ENCODE assay signal across 22 cellular contexts in genomic region chr5:175687231-175687701, GRCh38. TPM values are rescaled to one million over a fixed set of nuclear protein-coding genes. Genes with fewer than 3 reads are reported as not detected.
DNase-seq lines count a peak whose midpoint lies in the region; ATAC-seq and TF ChIP-seq lines count a peak whose summit lies in the region.
"Had no signal": no experiment of that assay in that cellular context is flagged by ENCODE, and none has a peak within 500 bp of the region (broad histone marks: within the 10 kb centered on the region; RNA-seq: fewer than 3 reads in every experiment).

No MANE protein-coding gene starts in this region.

- peak in 1 of 7 experiments; percentile 15 for TF ChIP-seq CTCF in body of pancreas (IDR thresholded peaks at IDR 0.05)
- TF ChIP-seq CTCF in upper lobe of right lung (IDR thresholded peaks at IDR 0.05) = no peak
- TF ChIP-seq CTCF in SK-N-SH (IDR thresholded peaks at IDR 0.05) = no peak

- peak overlapping the region; percentile 49 for H3K18ac ChIP-seq in neuronal stem cell (ENCODE audit: low read length)

- no peaks in the 10 kb centered on the region for H3K27me3 ChIP-seq in body of pancreas
- H3K27me3 ChIP-seq in neuronal stem cell (ENCODE audit: control insufficient read depth in 3 of 3, insufficient read depth in 3 of 3, low read depth in 1 of 3, low read length in 3 of 3) = peaks cover 0 to 12% (median 0%) of the 10 kb centered on the region in 3 experiments
- H3K27me3 ChIP-seq in upper lobe of right lung = peaks cover 4% of the 10 kb centered on the region
- peaks cover 4% of the 10 kb centered on the region; the same call in 1 of the 2 replicates for H3K27me3 ChIP-seq in SJCRH30
- H3K27me3 ChIP-seq in SK-N-SH (ENCODE audit: insufficient read depth) = no peaks in the 10 kb centered on the region
- H3K27me3 ChIP-seq: gastrocnemius medialis, thyroid gland had no signal

- H3K4me2 ChIP-seq in neuronal stem cell (ENCODE audit: insufficient read depth, low read length, poor library complexity, severe bottlenecking) (no peak overlapping the region), SK-N-SH (no peak overlapping the region)

- no peaks in the 10 kb centered on the region for H3F3A ChIP-seq in SK-N-SH (replicated peaks; ENCODE audit: insufficient read depth)

- no peaks in the 10 kb centered on the region for H4K20me1 ChIP-seq in SK-N-SH (ENCODE audit: insufficient read depth)

- H3K36me3 ChIP-seq in body of pancreas (replicated peaks in 1 of 2; ENCODE audit: insufficient read depth in 1 of 2, low read depth in 2 of 2) = no peaks in the 10 kb centered on the region
- no peaks in the 10 kb centered on the region for H3K36me3 ChIP-seq in neuronal stem cell (replicated peaks in 1 of 2; ENCODE audit: control insufficient read depth in 2 of 2, insufficient read depth in 2 of 2, low read length in 2 of 2)
- H3K36me3 ChIP-seq in upper lobe of right lung = no peaks in the 10 kb centered on the region
- H3K36me3 ChIP-seq in SJCRH30 = no peaks in the 10 kb centered on the region
- no peaks in the 10 kb centered on the region for H3K36me3 ChIP-seq in SK-N-SH (replicated peaks in 1 of 2; ENCODE audit: control insufficient read depth in 1 of 2, insufficient read depth in 2 of 2, low read length in 1 of 2)
- H3K36me3 ChIP-seq: gastrocnemius medialis, lower lobe of right lung, thyroid gland had no signal

- no peaks in the 10 kb centered on the region for H3K79me2 ChIP-seq in SK-N-SH (ENCODE audit: insufficient read depth)

- H3K9me3 ChIP-seq in body of pancreas = no peaks in the 10 kb centered on the region
- no peaks in the 10 kb centered on the region for H3K9me3 ChIP-seq in neuronal stem cell (replicated peaks in 1 of 2; ENCODE audit: control insufficient read depth in 2 of 2, insufficient read depth in 1 of 2, low read depth in 1 of 2, low read length in 2 of 2)
- no peaks in the 10 kb centered on the region for H3K9me3 ChIP-seq in upper lobe of right lung
- no peaks in the 10 kb centered on the region for H3K9me3 ChIP-seq in SJCRH30 (replicated peaks)
- no peaks in the 10 kb centered on the region for H3K9me3 ChIP-seq in SK-N-SH
- H3K9me3 ChIP-seq: gastrocnemius medialis, lower lobe of right lung, thyroid gland had no signal

- 35 to 45% methylated on average over 11 to 14 of the region's 14 CpGs for WGBS in body of pancreas, 2 donors
- WGBS in neuronal stem cell (ENCODE audit: extremely low coverage in 2 of 2, insufficient read length in 2 of 2, insufficient replicate concordance in 1 of 2), 2 donors = no CpG with 5 or more reads among the region's 14 CpGs
- 54% methylated on average over 12 of the region's 14 CpGs for WGBS in SK-N-SH (ENCODE audit: low lambda C conversion rate)

- peak overlapping the region; percentile 17 for H2AK5ac ChIP-seq in neuronal stem cell (ENCODE audit: low read depth, low read length)

- DNase-seq in body of pancreas (peak; percentile 56 to 84 (median 72)), Right ventricle myocardium superior (peak; percentile 87), neuronal stem cell (ENCODE audit: low spot score) (no peak), upper lobe of right lung (peak; percentile 60), SJCRH30 (no peak), SK-N-SH (no peak)
- DNase-seq: activated CD4-positive, alpha-beta T cell treated with anti-CD3 and anti-CD28 coated beads, Interleukin-2, amount 50 U/mL, for 4 hours; CD8-positive, alpha-beta T cell; dermis blood vessel endothelial cell; gastrocnemius medialis; hypothalamus; Karpas-422; lower lobe of right lung; NCI-H1694 treated with DMSO at 0.1 percent for 48 hours; NCI-H526; RPMI8226; stimulated activated naive CD4-positive, alpha-beta T cell treated with Interleukin-2 at 50 U/mL for 16 hours; thyroid gland had no signal

- H2AFZ ChIP-seq in neuronal stem cell (ENCODE audit: low read length) (no peak overlapping the region), SK-N-SH (ENCODE audit: low read depth) (no peak overlapping the region)

- no peak overlapping the region for H4K8ac ChIP-seq in neuronal stem cell (ENCODE audit: low read depth, low read length)

- no peak overlapping the region for H2BK15ac ChIP-seq in neuronal stem cell (ENCODE audit: low read length)

- no peak overlapping the region for H3K14ac ChIP-seq in neuronal stem cell (ENCODE audit: low read length)

- H2BK5ac ChIP-seq in neuronal stem cell (ENCODE audit: low read length) = peak overlapping the region; percentile 20

- H3K9me2 ChIP-seq in SK-N-SH = no peaks in the 10 kb centered on the region

- no peak overlapping the region for H4K91ac ChIP-seq in neuronal stem cell (ENCODE audit: low read depth, low read length, poor library complexity)

- POLR2A ChIA-PET in SK-N-SH (lab: Yijun Ruan, JAX) = no interaction called here

- no peak overlapping the region for H2BK12ac ChIP-seq in neuronal stem cell (ENCODE audit: low read length)

- no peaks in the 10 kb centered on the region for H3K79me1 ChIP-seq in neuronal stem cell (ENCODE audit: low read depth, low read length)

- H3K27ac ChIP-seq in body of pancreas (no peak overlapping the region), neuronal stem cell (replicated peaks; ENCODE audit: low read length) (no peak overlapping the region), upper lobe of right lung (no peak overlapping the region), SJCRH30 (no peak overlapping the region), SK-N-SH (ENCODE audit: low read depth in 2 of 2, low read length in 1 of 2) (no peak overlapping the region)
- H3K27ac ChIP-seq: gastrocnemius medialis, HL-60, lower lobe of right lung, thyroid gland had no signal

- peak overlapping the region; percentile 18 for H3K23ac ChIP-seq in neuronal stem cell (ENCODE audit: low read depth, low read length, poor library complexity)

- no peak for TF ChIP-seq POLR2A in body of pancreas (IDR thresholded peaks at IDR 0.05)

- no peak overlapping the region for H3K4ac ChIP-seq in neuronal stem cell (ENCODE audit: low read length)

- H3K4me1 ChIP-seq in body of pancreas = peaks cover 12% of the 10 kb centered on the region
- H3K4me1 ChIP-seq in neuronal stem cell (ENCODE audit: control insufficient read depth in 2 of 2, insufficient read depth in 1 of 2, low read depth in 1 of 2, low read length in 2 of 2) = peaks cover 0 to 9% of the 10 kb centered on the region in 2 donors
- H3K4me1 ChIP-seq in upper lobe of right lung = no peaks in the 10 kb centered on the region
- H3K4me1 ChIP-seq in SJCRH30 = no peaks in the 10 kb centered on the region
- H3K4me1 ChIP-seq in SK-N-SH (ENCODE audit: control insufficient read depth in 1 of 2, insufficient read depth in 2 of 2, low read depth in 1 of 2, low read length in 1 of 2) = no peaks in the 10 kb centered on the region
- H3K4me1 ChIP-seq: thyroid gland had no signal

- TF ChIP-seq RAD21 in SK-N-SH (IDR thresholded peaks at IDR 0.05; ENCODE audit: low read length) = no peak

- ATAC-seq in body of pancreas (peak; percentile 69), Right ventricle myocardium superior (ENCODE audit: poor library complexity) (peak; percentile 86), upper lobe of right lung (no peak), HG02610 (IDR thresholded peaks at IDR 0.05; ENCODE audit: unreplicated experiment) (no peak)
- ATAC-seq: activated T-helper 17 cell treated with anti-CD3 and anti-CD28 coated beads, Interleukin-2, amount 50 U/mL, for 72 hours; CD8-positive, alpha-beta T cell; HCT116; lower lobe of right lung had no signal

- H3K4me3 ChIP-seq in body of pancreas (no peak overlapping the region), neuronal stem cell (ENCODE audit: low read length in 2 of 2) (no peak overlapping the region), upper lobe of right lung (no peak overlapping the region), SJCRH30 (no peak overlapping the region), SK-N-SH (ENCODE audit: low read depth in 2 of 2, low read length in 1 of 2) (no peak overlapping the region)
- H3K4me3 ChIP-seq: gastrocnemius medialis, lower lobe of right lung, thyroid gland had no signal

- TF ChIP-seq EP300 in SK-N-SH (IDR thresholded peaks at IDR 0.05; ENCODE audit: borderline replicate concordance in 1 of 2, low read depth in 1 of 2, low read length in 1 of 2) = no peak

- H2BK120ac ChIP-seq in neuronal stem cell (ENCODE audit: low read depth, low read length) = no peak overlapping the region

- CTCF ChIA-PET in SK-N-SH (lab: Yijun Ruan, JAX) = interaction anchor here (1.3 to 2.4 kb wide), 2 partner anchors 13 to 153 kb away, joined by 4 to 8 read pairs; no protein-coding TSS in a partner anchor

- H3K9ac ChIP-seq in neuronal stem cell (ENCODE audit: low read depth, low read length, poor library complexity) (no peak overlapping the region), SK-N-SH (no peak overlapping the region)

- intact Hi-C loops in body of pancreas (cut with DNase I) = no loop called here
- intact Hi-C loops in Right ventricle myocardium superior (cut with DNase I) = loop anchor here (10.0 kb wide), 1 partner anchor 112 kb away; no protein-coding TSS in a partner anchor
- intact Hi-C loops in upper lobe of right lung (cut with DNase I) = no loop called here

TF ChIP-seq in SK-N-SH, 30 proteins besides CTCF, POLR2A, EP300 and RAD21 (continues in another document):
- TF ChIP-seq YY1 (IDR thresholded peaks at IDR 0.05; ENCODE audit: low read depth) (no peak), MEF2A (IDR thresholded peaks at IDR 0.05; ENCODE audit: borderline replicate concordance, low read depth) (no peak), GABPA (IDR thresholded peaks at IDR 0.05; ENCODE audit: low read depth) (no peak), NRF1 (IDR thresholded peaks at IDR 0.05; ENCODE audit: low read depth, low read length) (no peak), JUND (IDR thresholded peaks at IDR 0.05) (no peak), POLR2AphosphoS5 (IDR thresholded peaks at IDR 0.05; ENCODE audit: low read depth, low read length) (no peak), FOXJ3 (CRISPR knock-in tag; IDR thresholded peaks at IDR 0.05) (no peak), FOXM1 (IDR thresholded peaks at IDR 0.05; ENCODE audit: low read depth) (no peak), MXI1 (IDR thresholded peaks at IDR 0.05; ENCODE audit: low read depth, low read length) (no peak), MAX (IDR thresholded peaks at IDR 0.05; ENCODE audit: low read depth) (no peak), RFX5 (IDR thresholded peaks at IDR 0.05; ENCODE audit: low read length) (no peak)

RNA-seq across cellular contexts. Expression of gene HRH2, which starts 29.4 kb away (rescaled TPM):
- under 1 TPM in 1 of 2 donors, not detected in 1; 0.78 TPM for total RNA-seq in body of pancreas
- 41.2 TPM for total RNA-seq in Right ventricle myocardium superior
- 0.59 TPM for polyA plus RNA-seq in neuronal stem cell (2013, experiment 1 of 2)
- polyA plus RNA-seq in neuronal stem cell (2013, experiment 2 of 2) = 0.62 TPM
- total RNA-seq in upper lobe of right lung = 8.2 TPM
- total RNA-seq in SJCRH30 (2014; rRNA removed; shearing (Covaris generic)) = 0.15 TPM in 1 of 2 replicates, not detected in the other
- polyA plus RNA-seq in SK-N-SH (2012; rRNA removed) = 0.08 TPM in 2 replicates
- polyA plus RNA-seq in SK-N-SH (2012; cell fraction: cytosol; rRNA removed) = 0.06 and 0.08 TPM in 2 replicates
- polyA plus RNA-seq in SK-N-SH (2012; cell fraction: nucleus; rRNA removed) = 0.08 and 0.15 TPM in 2 replicates
- total RNA-seq: dermis blood vessel endothelial cell had no signal

Comparison
In these comparisons a context has a peak if more than half of its experiments do, and no peak if none do; other contexts are left out.
1. ATAC-seq: peak in body of pancreas (single experiment) and Right ventricle myocardium superior (single experiment); none in upper lobe of right lung (single experiment) and HG02610 (single experiment).
2. DNase-seq: peak in body of pancreas (4 of 4), Right ventricle myocardium superior (single experiment) and upper lobe of right lung (single experiment); none in neuronal stem cell (single experiment), SJCRH30 (0 of 2) and SK-N-SH (single experiment).